In the genomic region with DNA sequence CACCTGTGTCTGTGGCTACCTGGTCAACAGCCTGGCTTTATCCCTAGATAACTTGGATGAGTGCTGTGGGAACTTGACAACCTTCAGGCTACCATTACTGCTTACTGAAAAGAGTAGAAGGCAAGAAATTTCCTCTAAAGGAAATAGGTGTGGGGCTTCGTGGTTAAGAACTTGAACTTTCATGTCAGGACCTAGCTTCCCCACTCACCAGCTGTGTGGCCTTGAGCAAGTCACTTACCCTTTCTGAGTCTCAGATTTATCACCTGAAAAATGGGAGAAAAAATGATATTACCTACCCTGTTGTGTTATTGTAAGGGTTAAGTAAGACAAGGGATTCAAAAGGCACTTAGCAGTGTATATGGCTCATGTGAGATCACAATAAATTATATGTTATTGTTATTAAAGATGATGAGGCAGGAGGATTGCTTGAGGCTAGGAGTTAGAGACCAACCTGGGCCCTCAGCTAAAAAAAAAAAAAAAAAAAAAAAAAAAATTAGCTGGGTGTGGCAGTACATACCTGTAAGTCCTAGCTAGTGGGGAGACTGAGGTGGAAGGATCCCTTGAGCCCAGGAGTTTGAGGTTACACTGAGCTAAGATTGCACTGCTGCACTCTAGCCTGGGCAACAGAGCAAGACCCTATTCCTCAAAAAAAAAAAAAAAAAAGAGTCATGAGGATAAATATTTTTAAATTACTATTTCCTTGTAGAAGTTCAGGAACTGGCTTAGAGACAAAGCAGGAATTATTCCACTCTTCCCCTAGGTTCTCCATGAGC, we compare ENCODE assay signal across 18 cellular contexts.
DNase-seq lines count a peak whose midpoint lies in the region; ATAC-seq, FAIRE-seq and TF ChIP-seq lines count a peak whose summit lies in the region.
"Had no signal": no experiment of that assay in that cellular context is flagged by ENCODE, and none has a peak within 500 bp of the region (broad histone marks: within the 10 kb centered on the region; RNA-seq: fewer than 3 reads in every experiment).

No MANE protein-coding gene starts in this region.

- no peak overlapping the region for H3K23ac ChIP-seq in mesendoderm (ENCODE audit: low read length)

- H2BK5ac ChIP-seq in mesendoderm (ENCODE audit: low read length): no peak overlapping the region

- peaks cover 12 to 39% (median 22%) of the 10 kb centered on the region in 4 donors for H3K4me1 Mint-ChIP-seq in CD4-positive, CD25-positive, alpha-beta regulatory T cell

- H3K36me3 ChIP-seq in CD4-positive, CD25-positive, alpha-beta regulatory T cell (ENCODE audit: control insufficient read depth, insufficient read depth, low read length): no peaks in the 10 kb centered on the region
- H3K36me3 ChIP-seq in WERI-Rb-1 (no peaks in the 10 kb centered on the region), mesendoderm (ENCODE audit: control insufficient read depth, insufficient read depth, low read length) (no peaks in the 10 kb centered on the region)
- H3K36me3 ChIP-seq: Peyer's patch, upper lobe of left lung had no signal

- no peak overlapping the region for H3K4me2 ChIP-seq in mesendoderm (ENCODE audit: low read length)

- H3K27ac ChIP-seq in CD4-positive, CD25-positive, alpha-beta regulatory T cell (ENCODE audit: insufficient read depth, low read length, poor library complexity, severe bottlenecking): no peak overlapping the region
- H3K27ac ChIP-seq in WERI-Rb-1 (peak overlapping the region; percentile 73), mesendoderm (ENCODE audit: low read depth, low read length) (no peak overlapping the region)
- H3K27ac ChIP-seq: coronary artery, upper lobe of left lung had no signal

- H3K79me1 ChIP-seq in mesendoderm (ENCODE audit: low read length): no peaks in the 10 kb centered on the region

- H3K18ac ChIP-seq in mesendoderm (ENCODE audit: low read length): no peak overlapping the region

- H3K27me3 ChIP-seq in CD4-positive, CD25-positive, alpha-beta regulatory T cell (ENCODE audit: control insufficient read depth, insufficient read depth, low read length): no peaks in the 10 kb centered on the region
- H3K27me3 ChIP-seq in WERI-Rb-1 (ENCODE audit: insufficient read depth, low read depth, severe bottlenecking) (no peaks in the 10 kb centered on the region), mesendoderm (ENCODE audit: insufficient read depth, low read length, poor library complexity) (no peaks in the 10 kb centered on the region)
- H3K27me3 ChIP-seq: Peyer's patch, upper lobe of left lung had no signal

- peak; percentile 89 for FAIRE-seq in GM19239 (lab: Jason Lieb, UNC)

- H3K4me3 ChIP-seq in CD4-positive, CD25-positive, alpha-beta regulatory T cell (ENCODE audit: low read depth, low read length): peak overlapping the region; percentile 29
- H3K4me3 ChIP-seq in WERI-Rb-1 (ENCODE audit: low read depth, low read length) (no peak overlapping the region), mesendoderm (ENCODE audit: low read length) (no peak overlapping the region)
- H3K4me3 ChIP-seq: coronary artery, Peyer's patch, upper lobe of left lung had no signal

- peaks cover 0 to 2% (median 0%) of the 10 kb centered on the region in 7 donors for H3K9me3 Mint-ChIP-seq in CD4-positive, CD25-positive, alpha-beta regulatory T cell
- H3K9me3 Mint-ChIP-seq: activated T-helper 2 cell treated with anti-CD3 and anti-CD28 coated beads, Interferon-gamma antibody, Interleukin-2, Interleukin-4, amounts not matched to agents 10 μg/mL and 5 μg/mL and 100 μg/mL, durations not matched to agents 14 hours and 24 hours and 36 hours had no signal

- peak overlapping the region; percentile 56 to 76 (median 66) for H3K4me3 Mint-ChIP-seq in CD4-positive, CD25-positive, alpha-beta regulatory T cell
- H3K4me3 Mint-ChIP-seq: activated CD8-positive, alpha-beta memory T cell treated with anti-CD3 and anti-CD28 coated beads, Interleukin-2, amount 10 ng/mL, durations not matched to agents 7 days and 5 days had no signal

- H3K9ac ChIP-seq in mesendoderm (ENCODE audit: low read length): no peak overlapping the region

- peaks cover 4% of the 10 kb centered on the region for H3K27me3 Mint-ChIP-seq in CD4-positive, CD25-positive, alpha-beta regulatory T cell
- H3K27me3 Mint-ChIP-seq: activated CD8-positive, alpha-beta memory T cell treated with anti-CD3 and anti-CD28 coated beads, Interleukin-2, amount 10 ng/mL, durations not matched to agents 7 days and 5 days had no signal

- peak overlapping the region in 2 of 3 donors; percentile 80 for H3K27ac Mint-ChIP-seq in CD4-positive, CD25-positive, alpha-beta regulatory T cell
- H3K27ac Mint-ChIP-seq: activated CD8-positive, alpha-beta memory T cell treated with anti-CD3 and anti-CD28 coated beads, Interleukin-2, amount 10 ng/mL, durations not matched to agents 7 days and 5 days; activated T-helper 2 cell treated with anti-CD3 and anti-CD28 coated beads, Interferon-gamma antibody, Interleukin-2, Interleukin-4, amounts not matched to agents 10 μg/mL and 5 μg/mL and 100 μg/mL, durations not matched to agents 14 hours and 24 hours and 36 hours had no signal

- H3K9me3 ChIP-seq in CD4-positive, CD25-positive, alpha-beta regulatory T cell (ENCODE audit: control insufficient read depth in 2 of 2, low read length in 2 of 2): peaks cover 0 to 3% of the 10 kb centered on the region in 2 experiments
- no peaks in the 10 kb centered on the region for H3K9me3 ChIP-seq in WERI-Rb-1 (ENCODE audit: severe bottlenecking)
- H3K9me3 ChIP-seq: Peyer's patch, upper lobe of left lung had no signal

- ATAC-seq in CD4-positive, CD25-positive, alpha-beta regulatory T cell (ENCODE audit: low read depth in 2 of 2): no peak
- no peak for ATAC-seq in HG02798 (IDR thresholded peaks at IDR 0.05; ENCODE audit: poor library complexity, unreplicated experiment)
- no peak for ATAC-seq in left cardiac atrium
- ATAC-seq in HG03280 (IDR thresholded peaks at IDR 0.05; ENCODE audit: unreplicated experiment): no peak
- ATAC-seq: activated CD8-positive, alpha-beta memory T cell treated with anti-CD3 and anti-CD28 coated beads, Interleukin-2, amount 10 ng/mL, durations not matched to agents 7 days and 5 days had no signal

- no peak overlapping the region for H4K5ac ChIP-seq in mesendoderm (ENCODE audit: low read length)

- no peaks in the 10 kb centered on the region for H3K79me2 ChIP-seq in mesendoderm (ENCODE audit: control insufficient read depth, insufficient read depth, low read length)

- H2AK5ac ChIP-seq in mesendoderm (ENCODE audit: low read length): peak overlapping the region; percentile 31

- peak in 1 of 3 donors; percentile 54 for DNase-seq in CD4-positive, CD25-positive, alpha-beta regulatory T cell
- DNase-seq in GM19239 (ENCODE audit: insufficient read length, low spot score): no peak
- DNase-seq in WERI-Rb-1: no peak
- DNase-seq in mesendoderm: no peak
- no peak for DNase-seq in CD1c-positive myeloid dendritic cell (ENCODE audit: extremely low spot score)
- DNase-seq in left cardiac atrium: no peak
- DNase-seq: activated CD4-positive, CD25-positive, alpha-beta regulatory T cell treated with anti-CD3 and anti-CD28 coated beads, Interleukin-2, amount 50 U/mL, for 72 hours; activated CD8-positive, alpha-beta memory T cell treated with anti-CD3 and anti-CD28 coated beads, Interleukin-2, amount 10 ng/mL, durations not matched to agents 7 days and 5 days; immature natural killer cell; KG1; NCI-H1930; stimulated activated CD4-positive, alpha-beta T cell treated with anti-CD3 and anti-CD28 coated beads, Interleukin-4, amount 100 ng/mL, for 24 hours; upper lobe of left lung had no signal

- TF ChIP-seq CTCF in WERI-Rb-1 (IDR thresholded peaks at IDR 0.05; ENCODE audit: low read depth, low read length): no peak

- no CpG with 5 or more reads among the region's 1 CpG for WGBS in mesendoderm (ENCODE audit: extremely low coverage, insufficient coverage, low lambda C conversion rate)

- H3K4me1 ChIP-seq in CD4-positive, CD25-positive, alpha-beta regulatory T cell (ENCODE audit: control insufficient read depth, insufficient read depth, low read length, poor library complexity, severe bottlenecking): peaks cover 15% of the 10 kb centered on the region
- H3K4me1 ChIP-seq in mesendoderm (ENCODE audit: control insufficient read depth, low read depth, low read length): peaks cover 6% of the 10 kb centered on the region

- H2BK120ac ChIP-seq in mesendoderm (ENCODE audit: low read depth, low read length): no peak overlapping the region

- no peaks in the 10 kb centered on the region for H3K36me3 Mint-ChIP-seq in CD4-positive, CD25-positive, alpha-beta regulatory T cell
- H3K36me3 Mint-ChIP-seq: activated CD8-positive, alpha-beta memory T cell treated with anti-CD3 and anti-CD28 coated beads, Interleukin-2, amount 10 ng/mL, durations not matched to agents 7 days and 5 days had no signal

- H2BK15ac ChIP-seq in mesendoderm (replicated peaks; ENCODE audit: low read depth): no peak overlapping the region

- H3K56ac ChIP-seq in mesendoderm (ENCODE audit: low read length): no peak overlapping the region

- H3K4ac ChIP-seq in mesendoderm (ENCODE audit: low read depth, low read length): no peak overlapping the region

- intact Hi-C loops in left cardiac atrium (cut with DNase I): loop anchor here in 1 of 2 donors (10.0 kb wide), 1 partner anchor 57 kb away; no protein-coding TSS in a partner anchor

- H4K8ac ChIP-seq in mesendoderm (ENCODE audit: low read depth, low read length): no peak overlapping the region
